21 cellular contexts compared by ENCODE assay signal in the genomic region with DNA sequence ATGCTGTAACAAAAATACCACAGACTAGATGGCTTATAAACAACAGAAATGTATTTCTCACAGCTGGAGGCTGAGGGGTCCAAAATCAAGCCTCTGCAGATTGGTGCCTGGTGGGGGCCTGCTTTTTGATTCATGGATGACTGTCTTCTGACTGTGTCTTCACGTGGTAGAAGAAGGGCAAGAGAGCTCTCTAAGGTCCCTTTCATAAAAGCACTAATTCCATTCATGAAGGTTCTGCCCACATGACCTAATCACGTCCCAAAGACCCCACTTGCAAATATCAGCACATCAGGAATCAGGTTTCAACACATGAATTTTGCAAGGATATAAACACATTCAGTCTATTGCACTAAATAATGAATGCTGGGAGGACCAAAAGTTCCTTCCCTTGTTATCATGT.
"Had no signal": no experiment of that assay in that cellular context is flagged by ENCODE, and none has a peak within 500 bp of the region (broad histone marks: within the 10 kb centered on the region; RNA-seq: fewer than 3 reads in every experiment).

No MANE protein-coding gene starts in this region.

- H3K27ac ChIP-seq: HL-60, KMS-11, RWPE1, SJCRH30, SK-N-MC had no signal

- H3K4me3 ChIP-seq: K562, SJCRH30, SK-N-MC had no signal

- DNase-seq: Kasumi-1, MV-4-11, NCI-H1048, NCI-H1105, NCI-H1436 treated with DMSO at 0.1 percent for 48 hours, NCI-H1694 treated with DMSO at 0.1 percent for 48 hours, NCI-H1930, NCI-H2081, NCI-H2107, NCI-H2227 treated with DMSO at 0.1 percent for 48 hours, NCI-H524, NCI-H526 treated with DMSO at 0.1 percent for 48 hours, PC-3, SHP77, SJCRH30 had no signal

- ATAC-seq: K562, Panc1, PC-3 had no signal

- H3K36me3 ChIP-seq: SJCRH30 had no signal

- H3K27me3 ChIP-seq: SJCRH30 had no signal

- H3K4me1 ChIP-seq: SJCRH30 had no signal

- H3K9me3 ChIP-seq: SJCRH30 had no signal
